ENCODE assay signal across 21 cellular contexts in the genomic region with DNA sequence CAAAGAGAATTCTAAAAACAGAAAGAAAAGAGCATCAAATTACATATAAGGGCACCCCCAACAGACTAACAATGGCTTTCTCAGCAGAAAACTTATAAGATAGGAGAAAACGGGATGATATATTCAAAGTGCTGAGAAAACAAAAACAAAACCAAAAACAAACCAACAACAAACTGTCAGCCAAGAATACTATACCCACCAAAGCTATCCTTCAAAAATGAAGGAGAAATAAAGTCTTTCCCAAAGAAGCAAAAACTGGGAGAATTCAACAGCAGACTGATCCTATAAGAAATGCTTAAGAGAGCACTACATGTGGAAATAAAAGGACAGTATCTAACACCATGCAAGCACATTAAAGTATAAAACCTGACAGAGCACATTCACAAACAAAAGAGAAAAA.
DNase-seq lines count a peak whose midpoint lies in the region; ATAC-seq, FAIRE-seq and TF ChIP-seq lines count a peak whose summit lies in the region.
"Had no signal": no experiment of that assay in that cellular context is flagged by ENCODE, and none has a peak within 500 bp of the region (broad histone marks: within the 10 kb centered on the region; RNA-seq: fewer than 3 reads in every experiment).

No MANE protein-coding gene starts in this region.

- FAIRE-seq in GM12892 (lab: Jason Lieb, UNC) (peak; percentile 77), GM12878 (lab: Jason Lieb, UNC) (no peak)
- FAIRE-seq: A549 had no signal

- H3K4me3 ChIP-seq in HEK293 (ENCODE audit: low read depth, low read length) (no peak overlapping the region), GM12878 (no peak overlapping the region)
- H3K4me3 ChIP-seq: A549, GM23338 had no signal

- RAD21 ChIA-PET in GM12878 (lab: Charles Lee; ENCODE audit: unreplicated experiment) = interaction anchor here (1.0 kb wide), 1 partner anchor 172 kb away, joined by 4 read pairs; no protein-coding TSS in a partner anchor

- ATAC-seq in GM12878 (no peak), GM18867 (IDR thresholded peaks at IDR 0.05; ENCODE audit: unreplicated experiment) (no peak)
- ATAC-seq: A549, GM23338, HCT116 had no signal

- no peaks in the 10 kb centered on the region for H3K27me3 ChIP-seq in GM12878 (replicated peaks in 1 of 2; ENCODE audit: control insufficient read depth in 2 of 2, insufficient read depth in 2 of 2, low read length in 1 of 2)

- H3K4me2 ChIP-seq in GM12878 (ENCODE audit: control insufficient read depth, insufficient read depth) = no peak overlapping the region
- H3K4me2 ChIP-seq: A549, GM23338 had no signal

- no peaks in the 10 kb centered on the region for H4K20me1 ChIP-seq in GM12878 (ENCODE audit: control insufficient read depth, insufficient read depth)

- TF ChIP-seq EP300 in GM12878 (IDR thresholded peaks at IDR 0.05; ENCODE audit: borderline replicate concordance in 1 of 2, control insufficient read depth in 1 of 2, low read depth in 2 of 2, low read length in 2 of 2) = no peak

- POLR2A ChIA-PET in HEK293 (lab: Yijun Ruan, JAX) (no interaction called here), GM12878 (lab: Charles Lee) (no interaction called here)

- CTCF ChIA-PET in HEK293 (lab: Yijun Ruan, JAX) = no interaction called here
- CTCF ChIA-PET in GM12878 (lab: Yijun Ruan, JAX) = no interaction called here

- H3K4me1 ChIP-seq in HEK293 (ENCODE audit: control insufficient read depth, insufficient read depth, low read length) (no peaks in the 10 kb centered on the region), GM12878 (ENCODE audit: control insufficient read depth, insufficient read depth, low read length) (peaks cover 18% of the 10 kb centered on the region)

- H3K9ac ChIP-seq in GM12878 (ENCODE audit: control insufficient read depth, insufficient read depth, low read length) = no peak overlapping the region

- in situ Hi-C loops in GM12878 (cut with MboI) = no loop called here

- WGBS in GM12878 (ENCODE audit: insufficient coverage, insufficient replicate concordance, low lambda C conversion rate, missing lambda C conversion rate) = 92% methylated on average over 1 of the region's 1 CpG

- H3K9me3 ChIP-seq in HEK293 (ENCODE audit: control insufficient read depth, insufficient read depth, low read depth, low read length) (no peaks in the 10 kb centered on the region), GM12878 (replicated peaks; ENCODE audit: control insufficient read depth, insufficient read depth, low read length) (peaks cover 15% of the 10 kb centered on the region; the same call in 2 of the 3 replicates)

- H2AFZ ChIP-seq in GM12878 (ENCODE audit: control insufficient read depth, low read depth, low read length) = no peak overlapping the region
- H2AFZ ChIP-seq: GM23338 had no signal

- SMC1A ChIA-PET in GM12878 (lab: Charles Lee; ENCODE audit: uncharacterized antibody, unreplicated experiment) = interaction anchor here (1.5 kb wide), 1 partner anchor 28 kb away, joined by 3 read pairs; no protein-coding TSS in a partner anchor

- BruUV-seq in GM12878 (replicated peaks; lab: Mats Ljungman, UMichigan) = no TSS peak

- H3K27ac ChIP-seq in HEK293 (ENCODE audit: extremely low read depth, low read depth, low read length) (no peak overlapping the region), GM12878 (ENCODE audit: control insufficient read depth, insufficient read depth) (no peak overlapping the region)
- H3K27ac ChIP-seq: A549 had no signal

- no peak for TF ChIP-seq RAD21 in GM12878 (IDR thresholded peaks at IDR 0.05; ENCODE audit: insufficient read depth, low read depth, low read length)

- DNase-seq in GM12892 (ENCODE audit: insufficient read length) (no peak), GM12878 (ENCODE audit: low read depth, low spot score) (no peak), left kidney (ENCODE audit: low read depth, low spot score) (peak; percentile 5), AG08395 (ENCODE audit: low spot score) (no peak), cerebellar cortex (ENCODE audit: low spot score) (no peak)
- DNase-seq: 8988T; ACHN; C1 segment of cervical spinal cord; Calu3; CD4-positive, alpha-beta memory T cell; COR-L47; DMS53; DMS79 treated with DMSO at 0.1 percent for 48 hours; GF-D8; H9; HFFc6 had no signal

- intact Hi-C loops in GM12878 (cut with micrococcal nuclease; ENCODE audit: unreplicated experiment) = no loop called here

- H3K79me2 ChIP-seq in GM12878 (ENCODE audit: control insufficient read depth, insufficient read depth, low read length) = no peaks in the 10 kb centered on the region; the same call in 1 of the 2 replicates

- TF ChIP-seq POLR2A in GM12892 (IDR thresholded peaks at IDR 0.05; ENCODE audit: low read depth, low read length) = no peak
- no peak for TF ChIP-seq POLR2A in GM12878 (IDR thresholded peaks at IDR 0.05; ENCODE audit: low read depth, low read length)

- no peaks in the 10 kb centered on the region; a peak in 1 of 3 replicates for H3K36me3 ChIP-seq in HEK293 (ENCODE audit: control insufficient read depth in 2 of 2, insufficient read depth in 1 of 2, low read length in 2 of 2)
- peaks cover 2 to 3% of the 10 kb centered on the region in 2 experiments for H3K36me3 ChIP-seq in GM12878 (ENCODE audit: control insufficient read depth in 2 of 2, insufficient read depth in 2 of 2, low read length in 1 of 2)

- no peak for TF ChIP-seq CTCF in HEK293 (tag by site-specific recombination; IDR thresholded peaks at IDR 0.05)
- TF ChIP-seq CTCF in GM12878 (IDR thresholded peaks at IDR 0.05 in 2 of 3, conservative IDR thresholded peaks at IDR 0.05 in 1 of 3; ENCODE audit: control insufficient read depth in 2 of 3, extremely low read depth in 1 of 3, insufficient read depth in 1 of 3, low read depth in 3 of 3, low read length in 3 of 3) = no peak

TF ChIP-seq in HEK293, 187 proteins besides CTCF, POLR2A, EP300 and RAD21:
- TF ChIP-seq ZBTB21 (tag by site-specific recombination; IDR thresholded peaks at IDR 0.05) (no peak), ZNF658 (tag by site-specific recombination; IDR thresholded peaks at IDR 0.05) (no peak), SETDB1 (IDR thresholded peaks at IDR 0.05; ENCODE audit: insufficient read length, low read length) (peak; percentile 93), ZNF292 (tag by site-specific recombination; IDR thresholded peaks at IDR 0.05; ENCODE audit: borderline replicate concordance, low read depth) (no peak), TRIM28 (IDR thresholded peaks at IDR 0.05; ENCODE audit: borderline replicate concordance, low read length) (peak; percentile 88)

TF ChIP-seq in GM12878, 131 proteins besides CTCF, POLR2A, EP300 and RAD21:
- no peak for TF ChIP-seq NFXL1 (IDR thresholded peaks at IDR 0.05; ENCODE audit: borderline replicate concordance)
- peak; percentile 76; the same call in 1 of the 2 replicates for TF ChIP-seq CBX5 (IDR thresholded peaks at IDR 0.05; ENCODE audit: low read depth)
- TF ChIP-seq MEF2B (IDR thresholded peaks at IDR 0.05; ENCODE audit: partially characterized antibody, poor library complexity, severe bottlenecking) = peak; percentile 15
